16 cellular contexts compared by ENCODE assay signal in the genomic region with DNA sequence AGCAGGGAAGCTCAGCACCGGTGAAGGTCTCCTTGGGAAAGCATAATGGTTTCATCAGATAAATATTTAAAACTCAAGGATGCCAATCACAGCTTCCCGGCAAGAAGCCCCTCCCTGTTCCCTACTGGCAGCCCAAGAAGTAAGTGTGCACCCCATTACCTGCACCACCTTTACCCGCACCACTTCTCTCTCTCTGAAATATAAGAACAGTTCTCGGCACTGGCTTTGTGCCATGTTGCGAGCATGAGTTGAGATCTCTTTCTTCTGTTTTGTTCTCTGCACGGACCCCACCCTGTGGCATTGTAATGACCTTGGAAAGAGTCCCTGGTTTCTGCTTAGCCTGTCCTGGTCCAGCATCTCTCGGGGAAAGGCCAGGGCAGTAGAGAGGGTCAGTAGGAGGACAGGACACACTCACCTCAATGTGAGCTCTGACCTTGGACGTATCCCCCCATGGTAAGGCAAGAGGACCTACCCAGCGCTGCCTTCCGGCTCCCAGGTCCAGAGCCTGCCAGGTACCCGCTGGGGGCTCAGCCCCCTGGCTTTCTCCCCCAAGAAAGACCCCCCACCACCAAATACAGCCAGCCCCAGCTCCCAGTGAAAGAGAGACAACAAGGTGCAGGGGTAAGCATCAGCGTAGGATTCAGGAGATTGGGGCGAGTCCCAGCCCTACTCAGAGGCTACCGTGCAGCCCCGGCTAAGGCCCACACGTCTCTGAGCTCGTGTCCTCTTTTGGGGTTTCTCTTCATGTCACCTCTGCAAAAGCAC.
DNase-seq lines count a peak whose midpoint lies in the region; ATAC-seq and TF ChIP-seq lines count a peak whose summit lies in the region.
"Had no signal": no experiment of that assay in that cellular context is flagged by ENCODE, and none has a peak within 500 bp of the region (broad histone marks: within the 10 kb centered on the region; RNA-seq: fewer than 3 reads in every experiment).

No MANE protein-coding gene starts in this region.

- H3K4me1 ChIP-seq in HEK293 (ENCODE audit: control insufficient read depth, insufficient read depth, low read length) = no peaks in the 10 kb centered on the region
- H3K4me1 ChIP-seq in neuronal stem cell (ENCODE audit: control insufficient read depth in 2 of 2, insufficient read depth in 1 of 2, low read depth in 1 of 2, low read length in 2 of 2) = peaks cover 0 to 6% of the 10 kb centered on the region in 2 donors
- H3K4me1 ChIP-seq in upper lobe of right lung = no peaks in the 10 kb centered on the region

- intact Hi-C loops in dorsolateral prefrontal cortex (cut with DNase I) = no loop called here
- intact Hi-C loops in upper lobe of right lung (cut with DNase I) = no loop called here

- no peak overlapping the region for H4K91ac ChIP-seq in neuronal stem cell (ENCODE audit: low read depth, low read length, poor library complexity)

- H3K4me3 ChIP-seq in HEK293 (ENCODE audit: low read depth, low read length) (no peak overlapping the region), dorsolateral prefrontal cortex (no peak overlapping the region), neuronal stem cell (ENCODE audit: low read length in 2 of 2) (no peak overlapping the region), upper lobe of right lung (no peak overlapping the region)

- DNase-seq in dorsolateral prefrontal cortex (peak in 1 of 10 donors; percentile 12), neuronal stem cell (ENCODE audit: low spot score) (no peak), upper lobe of right lung (peak; percentile 41), NCI-H510A (lab: John Stamatoyannopoulos, UW) (no peak)
- DNase-seq in effector CD4-positive, alpha-beta T cell = no peak
- no peak for DNase-seq in stimulated activated naive CD8-positive, alpha-beta T cell treated with anti-CD3 and anti-CD28 coated beads, Interleukin-15, Interleukin-2, amounts not matched to agents 100 U/mL and 50 U/mL, for 24 hours
- DNase-seq: ACHN; C1 segment of cervical spinal cord; Calu3; CD4-positive, alpha-beta T cell; DMS 273 treated with DMSO at 0.1 percent for 48 hours; DMS79; EL; HCEC 1CT had no signal

- H2BK15ac ChIP-seq in neuronal stem cell (ENCODE audit: low read length) = no peak overlapping the region

- H3K9ac ChIP-seq in neuronal stem cell (ENCODE audit: low read depth, low read length, poor library complexity) = no peak overlapping the region

- peak overlapping the region; percentile 4 for H3K18ac ChIP-seq in neuronal stem cell (ENCODE audit: low read length)

- no peak overlapping the region for H3K23ac ChIP-seq in neuronal stem cell (ENCODE audit: low read depth, low read length, poor library complexity)

- no peak for ATAC-seq in upper lobe of right lung
- no peak for ATAC-seq in stimulated activated naive CD8-positive, alpha-beta T cell treated with anti-CD3 and anti-CD28 coated beads, Interleukin-15, Interleukin-2, amounts not matched to agents 100 U/mL and 50 U/mL, for 24 hours

- no CpG with 5 or more reads among the region's 17 CpGs for WGBS in neuronal stem cell (ENCODE audit: extremely low coverage in 2 of 2, insufficient read length in 2 of 2, insufficient replicate concordance in 1 of 2), 2 donors

- no peak overlapping the region for H2BK12ac ChIP-seq in neuronal stem cell (ENCODE audit: low read length)

- CTCF ChIA-PET in HEK293 (lab: Yijun Ruan, JAX) = no interaction called here

- no peak overlapping the region for H3K4me2 ChIP-seq in neuronal stem cell (ENCODE audit: insufficient read depth, low read length, poor library complexity, severe bottlenecking)

- H2BK120ac ChIP-seq in neuronal stem cell (ENCODE audit: low read depth, low read length) = no peak overlapping the region

- POLR2A ChIA-PET in HEK293 (lab: Yijun Ruan, JAX) = no interaction called here

- no peaks in the 10 kb centered on the region for H3K9me3 ChIP-seq in HEK293 (ENCODE audit: control insufficient read depth, insufficient read depth, low read depth, low read length)
- no peaks in the 10 kb centered on the region for H3K9me3 ChIP-seq in neuronal stem cell (replicated peaks in 1 of 2; ENCODE audit: control insufficient read depth in 2 of 2, insufficient read depth in 1 of 2, low read depth in 1 of 2, low read length in 2 of 2)
- no peaks in the 10 kb centered on the region for H3K9me3 ChIP-seq in upper lobe of right lung

- no peak overlapping the region for H2BK5ac ChIP-seq in neuronal stem cell (ENCODE audit: low read length)

- no peak overlapping the region for H2AFZ ChIP-seq in neuronal stem cell (ENCODE audit: low read length)

- no peaks in the 10 kb centered on the region for H3K36me3 ChIP-seq in HEK293 (ENCODE audit: control insufficient read depth in 2 of 2, insufficient read depth in 1 of 2, low read length in 2 of 2)
- no peaks in the 10 kb centered on the region for H3K36me3 ChIP-seq in neuronal stem cell (replicated peaks in 1 of 2; ENCODE audit: control insufficient read depth in 2 of 2, insufficient read depth in 2 of 2, low read length in 2 of 2)
- no peaks in the 10 kb centered on the region for H3K36me3 ChIP-seq in upper lobe of right lung

- TF ChIP-seq CTCF in HEK293 (tag by site-specific recombination; IDR thresholded peaks at IDR 0.05) (no peak), dorsolateral prefrontal cortex (IDR thresholded peaks at IDR 0.05 in 54 of 56, conservative IDR thresholded peaks at IDR 0.05 in 2 of 56; ENCODE audit: low read depth in 1 of 56, partially characterized antibody in 56 of 56) (no peak), upper lobe of right lung (IDR thresholded peaks at IDR 0.05) (no peak)

- no peaks in the 10 kb centered on the region for H3K79me1 ChIP-seq in neuronal stem cell (ENCODE audit: low read depth, low read length)

- H2AK5ac ChIP-seq in neuronal stem cell (ENCODE audit: low read depth, low read length) = peak overlapping the region; percentile 34

- no peaks in the 10 kb centered on the region for H3K27me3 ChIP-seq in dorsolateral prefrontal cortex
- H3K27me3 ChIP-seq in neuronal stem cell (ENCODE audit: control insufficient read depth in 3 of 3, insufficient read depth in 3 of 3, low read depth in 1 of 3, low read length in 3 of 3) = no peaks in the 10 kb centered on the region
- no peaks in the 10 kb centered on the region for H3K27me3 ChIP-seq in upper lobe of right lung

- H3K14ac ChIP-seq in neuronal stem cell (ENCODE audit: low read length) = no peak overlapping the region

- no peak overlapping the region for H4K8ac ChIP-seq in neuronal stem cell (ENCODE audit: low read depth, low read length)

- no peak overlapping the region for H3K4ac ChIP-seq in neuronal stem cell (ENCODE audit: low read length)

- H3K27ac ChIP-seq in HEK293 (ENCODE audit: extremely low read depth, low read depth, low read length) = no peak overlapping the region
- peak overlapping the region in 37 of 59 donors; percentile 5 to 99 (median 92) for H3K27ac ChIP-seq in dorsolateral prefrontal cortex
- H3K27ac ChIP-seq in neuronal stem cell (replicated peaks; ENCODE audit: low read length) = no peak overlapping the region
- H3K27ac ChIP-seq in upper lobe of right lung = no peak overlapping the region
- H3K27ac ChIP-seq: HL-60 had no signal

TF ChIP-seq in HEK293, 187 proteins besides CTCF, POLR2A, EP300 and RAD21:
- TF ChIP-seq ZNF132 (tag by site-specific recombination; IDR thresholded peaks at IDR 0.05; ENCODE audit: borderline replicate concordance) (no peak), ZNF223 (tag by site-specific recombination; IDR thresholded peaks at IDR 0.05) (peak; percentile 64; the same call in 1 of the 2 replicates)

Comparison
In these comparisons a context has a peak if more than half of its experiments do, and no peak if none do; other contexts are left out.
1. H3K27ac ChIP-seq: peak in dorsolateral prefrontal cortex (37 of 59); none in HEK293 (single experiment), neuronal stem cell (single experiment) and upper lobe of right lung (single experiment).